ENCODE assay signal across 35 cellular contexts in genomic region chr1:200266871-200267270, GRCh38.
A peak's percentile ranks its signal among the peaks of the same experiment; 100 is the strongest.
DNase-seq lines count a peak whose midpoint lies in the region; ATAC-seq, FAIRE-seq and TF ChIP-seq lines count a peak whose summit lies in the region.
"Had no signal": no experiment of that assay in that cellular context is flagged by ENCODE, and none has a peak within 500 bp of the region (broad histone marks: within the 10 kb centered on the region; RNA-seq: fewer than 3 reads in every experiment).

No MANE protein-coding gene starts in this region.

- no peak for TF ChIP-seq RAD21 in HepG2 (CRISPR knock-in tag; IDR thresholded peaks at IDR 0.05)

- H3K36me3 ChIP-seq in HepG2 (replicated peaks in 1 of 2; ENCODE audit: control insufficient read depth in 1 of 2, insufficient read depth in 2 of 2, low read length in 2 of 2): no peaks in the 10 kb centered on the region
- H3K36me3 ChIP-seq in right lobe of liver: no peaks in the 10 kb centered on the region
- H3K36me3 ChIP-seq in HEK293 (ENCODE audit: control insufficient read depth in 2 of 2, insufficient read depth in 1 of 2, low read length in 2 of 2): no peaks in the 10 kb centered on the region
- no peaks in the 10 kb centered on the region for H3K36me3 ChIP-seq in esophagus muscularis mucosa
- H3K36me3 ChIP-seq: BE2C; BLaER1; BLaER1 treated with 17β-estradiol and CSF1 and Interleukin-3, amounts not matched to agents 10 nM and 100 nM had no signal

- no peak overlapping the region for H3K27ac Mint-ChIP-seq in T-cell
- H3K27ac Mint-ChIP-seq: B cell; CD14-positive monocyte; CD4-positive, alpha-beta memory T cell; CD4-positive, alpha-beta T cell; CD4-positive, CD25-positive, alpha-beta regulatory T cell; CD8-positive, alpha-beta memory T cell; CD8-positive, alpha-beta T cell had no signal

- no peaks in the 10 kb centered on the region for H4K20me1 ChIP-seq in HepG2 (ENCODE audit: insufficient read depth, low read length)
- H4K20me1 ChIP-seq: BLaER1; BLaER1 treated with 17β-estradiol and CSF1 and Interleukin-3, amounts not matched to agents 10 nM and 100 nM had no signal

- H3K79me2 ChIP-seq in HepG2 (ENCODE audit: insufficient read depth, low read length): no peaks in the 10 kb centered on the region

- H3K4me1 Mint-ChIP-seq in T-cell: peaks cover 0 to 5% (median 0%) of the 10 kb centered on the region in 3 donors
- H3K4me1 Mint-ChIP-seq: CD4-positive, CD25-positive, alpha-beta regulatory T cell had no signal

- H3K9me3 ChIP-seq in HepG2 (ENCODE audit: low read length) (no peaks in the 10 kb centered on the region), right lobe of liver (no peaks in the 10 kb centered on the region), HEK293 (ENCODE audit: control insufficient read depth, insufficient read depth, low read depth, low read length) (no peaks in the 10 kb centered on the region), esophagus muscularis mucosa (no peaks in the 10 kb centered on the region)
- H3K9me3 ChIP-seq: A549; BE2C; BLaER1; BLaER1 treated with 17β-estradiol and CSF1 and Interleukin-3, amounts not matched to agents 10 nM and 100 nM; Caco-2 had no signal

- no peak for DNase-seq in HepG2 (ENCODE audit: low spot score)
- DNase-seq in right lobe of liver: no peak
- DNase-seq in esophagus muscularis mucosa (ENCODE audit: extremely low spot score): peak; percentile 45
- DNase-seq in T-cell: no peak
- no peak for DNase-seq in HEK293T (ENCODE audit: extremely low spot score)
- DNase-seq: 8988T; ACHN; AML-193; BE2C; C1 segment of cervical spinal cord; Caco-2; Calu3; CD4-positive, alpha-beta memory T cell; CD4-positive, alpha-beta T cell; CD4-positive, CD25-positive, alpha-beta regulatory T cell; CD8-positive, alpha-beta memory T cell; CD8-positive, alpha-beta T cell; COR-L47; DMS 273 treated with DMSO at 0.1 percent for 48 hours; DMS153; DMS53; DMS79; DMS79 treated with DMSO at 0.1 percent for 48 hours; DND-41; EL had no signal

- no peak overlapping the region for H3K27ac ChIP-seq in HepG2 (ENCODE audit: extremely low read length, insufficient read depth, low read length)
- H3K27ac ChIP-seq in right lobe of liver: no peak overlapping the region
- no peak overlapping the region for H3K27ac ChIP-seq in HEK293 (ENCODE audit: extremely low read depth, low read depth, low read length)
- H3K27ac ChIP-seq in esophagus muscularis mucosa (replicated peaks in 1 of 4): no peak overlapping the region
- H3K27ac ChIP-seq: 22Rv1; A549; BLaER1; BLaER1 treated with 17β-estradiol and CSF1 and Interleukin-3, amounts not matched to agents 10 nM and 100 nM; C4-2B had no signal

- no peak overlapping the region for H3K4me3 ChIP-seq in HepG2 (replicated peaks in 1 of 3; ENCODE audit: insufficient read depth in 1 of 3, low read depth in 2 of 3, low read length in 3 of 3)
- H3K4me3 ChIP-seq in right lobe of liver: no peak overlapping the region
- no peak overlapping the region for H3K4me3 ChIP-seq in HEK293 (ENCODE audit: low read depth, low read length)
- H3K4me3 ChIP-seq in esophagus muscularis mucosa: no peak overlapping the region
- H3K4me3 ChIP-seq: A549; BLaER1; BLaER1 treated with 17β-estradiol and CSF1 and Interleukin-3, amounts not matched to agents 10 nM and 100 nM had no signal

- intact Hi-C loops in HepG2 (cut with micrococcal nuclease; ENCODE audit: unreplicated experiment) (no loop called here), right lobe of liver (cut with DNase I) (no loop called here), esophagus muscularis mucosa (cut with DNase I) (no loop called here)

- H3K9me3 Mint-ChIP-seq in T-cell: no peaks in the 10 kb centered on the region
- H3K9me3 Mint-ChIP-seq: CD14-positive monocyte; CD4-positive, alpha-beta T cell; CD8-positive, alpha-beta memory T cell; CD8-positive, alpha-beta T cell had no signal

- H3K27me3 ChIP-seq in HepG2 (ENCODE audit: control insufficient read depth in 1 of 2, insufficient read depth in 2 of 2, low read length in 2 of 2) (no peaks in the 10 kb centered on the region), right lobe of liver (no peaks in the 10 kb centered on the region), esophagus muscularis mucosa (no peaks in the 10 kb centered on the region)
- H3K27me3 ChIP-seq: BLaER1; BLaER1 treated with 17β-estradiol and CSF1 and Interleukin-3, amounts not matched to agents 10 nM and 100 nM had no signal

- no peak for FAIRE-seq in HepG2 (lab: Jason Lieb, UNC)
- FAIRE-seq: A204.1, A549, D721Med had no signal

- no peak overlapping the region for H3K4me2 ChIP-seq in HepG2 (ENCODE audit: low read depth, low read length)
- H3K4me2 ChIP-seq: A549; BLaER1; BLaER1 treated with 17β-estradiol and CSF1 and Interleukin-3, amounts not matched to agents 10 nM and 100 nM had no signal

- TF ChIP-seq EP300 in HepG2 (IDR thresholded peaks at IDR 0.05; ENCODE audit: low read depth in 2 of 2, low read length in 2 of 2) (no peak), HepG2 (CRISPR knock-in tag; IDR thresholded peaks at IDR 0.05; ENCODE audit: borderline replicate concordance) (no peak), esophagus muscularis mucosa (IDR thresholded peaks at IDR 0.05) (no peak)

- ATAC-seq in HepG2: no peak
- no peak for ATAC-seq in right lobe of liver
- no peak for ATAC-seq in T-cell (replicated peaks in 1 of 4)
- ATAC-seq: A549; CD8-positive, alpha-beta T cell had no signal

- 73% methylated on average over 3 of the region's 3 CpGs for WGBS in HepG2 (ENCODE audit: low lambda C conversion rate)
- WGBS in right lobe of liver (ENCODE audit: insufficient coverage, low coverage, low lambda C conversion rate, missing lambda C conversion rate): 82% methylated on average over 3 of the region's 3 CpGs
- 92% methylated on average over 3 of the region's 3 CpGs for whole genome bisulfite sequencing in esophagus muscularis mucosa

- no peaks in the 10 kb centered on the region for H3K36me3 Mint-ChIP-seq in T-cell
- H3K36me3 Mint-ChIP-seq: CD14-positive monocyte; CD4-positive, alpha-beta memory T cell; CD4-positive, CD25-positive, alpha-beta regulatory T cell; CD8-positive, alpha-beta memory T cell; CD8-positive, alpha-beta T cell had no signal

- no peak for TF ChIP-seq CTCF in HepG2 (CRISPR knock-in tag; IDR thresholded peaks at IDR 0.05)
- TF ChIP-seq CTCF in right lobe of liver (IDR thresholded peaks at IDR 0.05): no peak
- no peak for TF ChIP-seq CTCF in HEK293 (tag by site-specific recombination; IDR thresholded peaks at IDR 0.05)
- no peak for TF ChIP-seq CTCF in esophagus muscularis mucosa (IDR thresholded peaks at IDR 0.05)

- TF ChIP-seq POLR2A in HepG2 (IDR thresholded peaks at IDR 0.05; ENCODE audit: insufficient read depth in 1 of 2, low read depth in 2 of 2, low read length in 2 of 2) (no peak), right lobe of liver (IDR thresholded peaks at IDR 0.05) (no peak), esophagus muscularis mucosa (IDR thresholded peaks at IDR 0.05; ENCODE audit: low read depth) (no peak)

- BruUV-seq in HepG2 (replicated peaks; lab: Mats Ljungman, UMichigan): no TSS peak

- peaks cover 51% of the 10 kb centered on the region for H3K4me1 ChIP-seq in HepG2 (ENCODE audit: insufficient read depth, low read length)
- peaks cover 0 to 5% (median 0%) of the 10 kb centered on the region in 4 donors for H3K4me1 ChIP-seq in right lobe of liver
- H3K4me1 ChIP-seq in HEK293 (ENCODE audit: control insufficient read depth, insufficient read depth, low read length): no peaks in the 10 kb centered on the region
- no peaks in the 10 kb centered on the region for H3K4me1 ChIP-seq in esophagus muscularis mucosa
- H3K4me1 ChIP-seq: A549, BE2C, BLaER1 had no signal

- no peak overlapping the region for H3K9ac ChIP-seq in HepG2 (ENCODE audit: insufficient read depth, low read depth, low read length)
- H3K9ac ChIP-seq: BLaER1; BLaER1 treated with 17β-estradiol and CSF1 and Interleukin-3, amounts not matched to agents 10 nM and 100 nM had no signal

- no peak overlapping the region for H3K4me3 Mint-ChIP-seq in T-cell
- H3K4me3 Mint-ChIP-seq: B cell; CD14-positive monocyte; CD4-positive, alpha-beta memory T cell; CD4-positive, alpha-beta T cell; CD4-positive, CD25-positive, alpha-beta regulatory T cell; CD8-positive, alpha-beta memory T cell; CD8-positive, alpha-beta T cell had no signal

- POLR2A ChIA-PET in HepG2 (lab: Yijun Ruan, JAX): interaction anchor here (1.7 kb wide), 1 partner anchor 9 kb away, joined by 5 read pairs; no protein-coding TSS in a partner anchor
- POLR2A ChIA-PET in HEK293 (lab: Yijun Ruan, JAX): no interaction called here
- POLR2A ChIA-PET in T-cell (lab: Charles Lee): no interaction called here
- POLR2A ChIA-PET in HEK293T (lab: Yijun Ruan, JAX): no interaction called here

- CTCF ChIA-PET in HepG2 (lab: Yijun Ruan, JAX; ENCODE audit: low intra/inter-chr PET ratio, low total read pairs): no interaction called here
- CTCF ChIA-PET in HEK293 (lab: Yijun Ruan, JAX): interaction anchor here (0.7 to 2.2 kb wide), 4 partner anchors 10 to 15 kb away, joined by 3 to 13 read pairs (median 4); no protein-coding TSS in a partner anchor
- CTCF ChIA-PET in T-cell (lab: Charles Lee): interaction anchor here in 1 of 2 donors (0.6 kb wide), 2 partner anchors 160 to 258 kb away, joined by 3 to 4 read pairs; no protein-coding TSS in a partner anchor
- CTCF ChIA-PET in HEK293T (lab: Yijun Ruan, JAX): no interaction called here

- no peak overlapping the region for H2AFZ ChIP-seq in HepG2 (ENCODE audit: low read length)

- in situ Hi-C loops in HepG2 (cut with HindIII; ENCODE audit: extremely low pct_ligation_motif_present, low pct_unique_long_range_greater_than_20kb): loop anchor here (25.0 kb wide), 1 partner anchor 580 kb away; no protein-coding TSS in a partner anchor

- no peaks in the 10 kb centered on the region for H3K27me3 Mint-ChIP-seq in T-cell
- H3K27me3 Mint-ChIP-seq: B cell; CD4-positive, alpha-beta T cell; CD4-positive, CD25-positive, alpha-beta regulatory T cell had no signal

TF ChIP-seq in HEK293, 187 proteins besides CTCF, POLR2A, EP300 and RAD21 (continues in another document):
- TF ChIP-seq ZSCAN30 (tag by site-specific recombination; IDR thresholded peaks at IDR 0.05) (peak; percentile 91; the same call in 1 of the 2 replicates), KLF16 (tag by site-specific recombination; IDR thresholded peaks at IDR 0.05) (no peak)

TF ChIP-seq in HEK293T, 16 proteins besides CTCF, POLR2A, EP300 and RAD21:
- TF ChIP-seq ELF4 (IDR thresholded peaks at IDR 0.05) (no peak), HDGF (IDR thresholded peaks at IDR 0.05; ENCODE audit: borderline replicate concordance) (no peak), FOXK2 (IDR thresholded peaks at IDR 0.05) (no peak), FOXM1 (IDR thresholded peaks at IDR 0.05; ENCODE audit: borderline replicate concordance) (no peak), NFRKB (IDR thresholded peaks at IDR 0.05) (no peak), FOXA1 (IDR thresholded peaks at IDR 0.05) (no peak), TARDBP (IDR thresholded peaks at IDR 0.05) (no peak), ZNF384 (IDR thresholded peaks at IDR 0.05) (no peak), ARNT (IDR thresholded peaks at IDR 0.05) (no peak), BHLHE40 (IDR thresholded peaks at IDR 0.05; ENCODE audit: borderline replicate concordance) (no peak)

Comparison
In these comparisons a context has a peak if more than half of its experiments do, and no peak if none do; other contexts are left out.
1. Of the 63 proteins assayed by ChIP-seq in both HepG2 and HEK293: peak only in HepG2: none; only in HEK293: none; in both: ZSCAN30; in neither: 62.